In the genomic region with DNA sequence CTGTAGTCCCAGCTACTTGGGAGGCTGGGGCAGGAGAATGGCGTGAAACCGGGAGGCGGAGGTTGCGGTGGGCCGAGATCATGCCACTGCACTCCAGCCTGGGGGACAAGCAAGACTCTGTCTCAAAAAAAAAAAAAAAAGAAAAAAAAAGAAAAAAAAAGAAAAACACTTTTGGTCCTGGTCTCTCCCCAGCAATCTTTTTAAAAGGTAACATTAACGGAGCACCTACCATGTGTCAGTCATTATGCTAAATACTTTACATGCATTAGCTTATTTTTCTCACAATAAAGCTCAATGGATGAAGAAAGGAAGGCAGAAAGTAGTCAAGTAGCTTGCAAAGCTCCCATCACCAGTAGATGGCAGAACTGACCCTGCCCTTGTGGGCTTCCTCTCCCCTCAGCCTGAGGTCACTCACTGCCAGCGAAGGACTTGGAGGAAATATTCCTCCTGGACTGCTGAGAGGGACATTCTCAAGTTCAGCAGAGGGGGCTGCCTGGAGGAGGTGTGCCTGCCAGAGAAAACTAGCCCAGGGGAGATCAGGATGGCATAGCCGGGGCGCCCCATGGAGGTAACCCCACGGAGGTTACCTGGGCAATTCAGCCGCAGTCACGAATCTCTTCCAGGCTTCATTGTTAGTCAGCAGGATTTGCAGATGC, we compare ENCODE assay signal across 8 cellular contexts. TPM values are rescaled to one million over a fixed set of nuclear protein-coding genes. Genes with fewer than 3 reads are reported as not detected.
A peak's percentile ranks its signal among the peaks of the same experiment; 100 is the strongest.
DNase-seq lines count a peak whose midpoint lies in the region; ATAC-seq, FAIRE-seq and TF ChIP-seq lines count a peak whose summit lies in the region.

No MANE protein-coding gene starts in this region.

- H3K4me1 Mint-ChIP-seq in endothelial cell (ENCODE audit: unreplicated experiment), result peaks cover 8% of the 10 kb centered on the region

- no peak overlapping the region for H2AK5ac ChIP-seq in mesenchymal stem cell (ENCODE audit: low read length, severe bottlenecking)

- no peak overlapping the region for H4K8ac ChIP-seq in mesenchymal stem cell (ENCODE audit: low read length)

- H3K36me3 ChIP-seq in Karpas-422 (ENCODE audit: insufficient read depth, low read length), result no peaks in the 10 kb centered on the region
- H3K36me3 ChIP-seq in mesenchymal stem cell (ENCODE audit: control insufficient read depth in 1 of 2, insufficient read depth in 2 of 2, low read depth in 1 of 2, low read length in 2 of 2), result peaks cover 4 to 59% of the 10 kb centered on the region in 2 experiments
- peaks cover 52% of the 10 kb centered on the region for H3K36me3 ChIP-seq in upper lobe of right lung

- H3K27me3 Mint-ChIP-seq in endothelial cell (ENCODE audit: unreplicated experiment), result peaks cover 6% of the 10 kb centered on the region

- TF ChIP-seq CTCF in endothelial cell (IDR thresholded peaks at IDR 0.05; ENCODE audit: unreplicated experiment) (peak; percentile 31), upper lobe of right lung (IDR thresholded peaks at IDR 0.05) (peak; percentile 78)

- H3K79me1 ChIP-seq in mesenchymal stem cell (replicated peaks; ENCODE audit: low read length, poor library complexity, severe bottlenecking), result no peaks in the 10 kb centered on the region

- no peaks in the 10 kb centered on the region for H3K9me2 ChIP-seq in Karpas-422 (replicated peaks; ENCODE audit: insufficient read depth, low read length)

- H3K18ac ChIP-seq in mesenchymal stem cell (ENCODE audit: low read depth in 1 of 2, low read length in 2 of 2), result no peak overlapping the region

- H3K79me2 ChIP-seq in Karpas-422 (ENCODE audit: low read length), result no peaks in the 10 kb centered on the region

- H3K4me2 ChIP-seq in Karpas-422 (ENCODE audit: low read depth, low read length, poor library complexity, severe bottlenecking) (no peak overlapping the region), mesenchymal stem cell (ENCODE audit: low read length, poor library complexity, severe bottlenecking) (peak overlapping the region; percentile 0)

- H2AFZ ChIP-seq in Karpas-422 (ENCODE audit: low read length) (no peak overlapping the region), mesenchymal stem cell (ENCODE audit: low read depth, low read length) (no peak overlapping the region)

- no peak overlapping the region for H3K23ac ChIP-seq in mesenchymal stem cell (ENCODE audit: low read length in 2 of 2)

- no peak overlapping the region for H3K4me3 ChIP-seq in Karpas-422 (ENCODE audit: low read length)
- no peak overlapping the region for H3K4me3 ChIP-seq in mesenchymal stem cell (ENCODE audit: insufficient read depth in 1 of 2, low read depth in 1 of 2, low read length in 2 of 2)
- no peak overlapping the region for H3K4me3 ChIP-seq in upper lobe of right lung

- no peak overlapping the region for H2BK12ac ChIP-seq in mesenchymal stem cell (ENCODE audit: low read length in 2 of 2)

- no peak overlapping the region for H2BK120ac ChIP-seq in mesenchymal stem cell (ENCODE audit: low read depth, low read length)

- peak overlapping the region; percentile 18 for H3K27ac Mint-ChIP-seq in endothelial cell (ENCODE audit: unreplicated experiment)

- WGBS in mesenchymal stem cell, result 26% methylated on average over 7 of the region's 12 CpGs

- intact Hi-C loops in upper lobe of right lung (cut with DNase I), result loop anchor here (5.0 kb wide), 1 partner anchor 37 kb away; no protein-coding TSS in a partner anchor

- H4K91ac ChIP-seq in mesenchymal stem cell (ENCODE audit: low read length), result no peak overlapping the region

- no peak overlapping the region for H2BK15ac ChIP-seq in mesenchymal stem cell (ENCODE audit: low read depth, poor library complexity, severe bottlenecking)

- DNase-seq in NOMO-1 treated with DMSO at 0.1 percent for 48 hours (lab: John Stamatoyannopoulos, UW; ENCODE audit: unreplicated experiment) (peak; percentile 50), NOMO-1 treated with dmso at 0.1 percent for 144 hours (lab: John Stamatoyannopoulos, UW; ENCODE audit: unreplicated experiment) (no peak), Karpas-422 (peak; percentile 65), endothelial cell (ENCODE audit: low spot score) (peak; percentile 64), mesenchymal stem cell (peak; percentile 81), upper lobe of right lung (no peak)

- H3K9me3 Mint-ChIP-seq in endothelial cell (ENCODE audit: unreplicated experiment), result no peaks in the 10 kb centered on the region

- H3K9me3 ChIP-seq in Karpas-422 (ENCODE audit: low read length), result no peaks in the 10 kb centered on the region
- H3K9me3 ChIP-seq in mesenchymal stem cell (ENCODE audit: control insufficient read depth, low read length), result no peaks in the 10 kb centered on the region
- no peaks in the 10 kb centered on the region for H3K9me3 ChIP-seq in upper lobe of right lung

- FAIRE-seq in TTC549 (lab: Jason Lieb, UNC), result peak; percentile 46

- H3K9ac ChIP-seq in Karpas-422 (ENCODE audit: low read length) (no peak overlapping the region), mesenchymal stem cell (ENCODE audit: low read length) (peak overlapping the region; percentile 63)

- no peaks in the 10 kb centered on the region for H3K36me3 Mint-ChIP-seq in endothelial cell (ENCODE audit: low read depth, unreplicated experiment)

- no peak overlapping the region for H3K4me3 Mint-ChIP-seq in endothelial cell (ENCODE audit: unreplicated experiment)

- H3K27ac ChIP-seq in Karpas-422 (ENCODE audit: low read length) (no peak overlapping the region), mesenchymal stem cell (ENCODE audit: low read length, poor library complexity, severe bottlenecking) (no peak overlapping the region), upper lobe of right lung (no peak overlapping the region)

- H2BK5ac ChIP-seq in mesenchymal stem cell (ENCODE audit: low read depth, low read length, poor library complexity, severe bottlenecking), result no peak overlapping the region

- no peaks in the 10 kb centered on the region for H3K27me3 ChIP-seq in Karpas-422 (ENCODE audit: low read length)
- H3K27me3 ChIP-seq in mesenchymal stem cell (ENCODE audit: control insufficient read depth in 1 of 2, insufficient read depth in 1 of 2, low read length in 2 of 2), result peaks cover 0 to 31% of the 10 kb centered on the region in 2 experiments
- no peaks in the 10 kb centered on the region for H3K27me3 ChIP-seq in upper lobe of right lung

- H3K4me1 ChIP-seq in Karpas-422 (ENCODE audit: low read length) (no peaks in the 10 kb centered on the region), mesenchymal stem cell (ENCODE audit: control insufficient read depth, insufficient read depth, low read depth, low read length) (peaks cover 3% of the 10 kb centered on the region), upper lobe of right lung (peaks cover 13% of the 10 kb centered on the region)

- no peak overlapping the region for H3K14ac ChIP-seq in mesenchymal stem cell (ENCODE audit: low read length in 2 of 2)

- H3K4ac ChIP-seq in mesenchymal stem cell (ENCODE audit: low read depth in 1 of 2, low read length in 2 of 2), result no peak overlapping the region

- H4K20me1 ChIP-seq in Karpas-422 (ENCODE audit: insufficient read depth, low read depth, low read length), result no peaks in the 10 kb centered on the region

- ATAC-seq in upper lobe of right lung (peak; percentile 92), HG03108 (IDR thresholded peaks at IDR 0.05; ENCODE audit: unreplicated experiment) (no peak)

RNA-seq across cellular contexts. Expression of a gene that starts 15.5 kb away (rescaled TPM):
- 0.60 and 1.7 TPM in 2 replicates for total RNA-seq in Karpas-422 (2014; rRNA removed; shearing (Covaris generic); ENCODE audit: low replicate concordance)
- total RNA-seq in endothelial cell (ENCODE audit: unreplicated experiment) (1.2 TPM), upper lobe of right lung (58.2 TPM)
- polyA plus RNA-seq in mesenchymal stem cell (2013, experiment 1 of 2), result 4.5 TPM
- 4.5 TPM for polyA plus RNA-seq in mesenchymal stem cell (2013, experiment 2 of 2)

RNA-seq across cellular contexts. Expression of a gene that starts 56.6 kb away (rescaled TPM):
- total RNA-seq in Karpas-422 (2014; rRNA removed; shearing (Covaris generic); ENCODE audit: low replicate concordance), result not detected in 2 replicates
- total RNA-seq in endothelial cell (ENCODE audit: unreplicated experiment) (4.4 TPM), upper lobe of right lung (14.3 TPM)
- polyA plus RNA-seq in mesenchymal stem cell (2013, experiment 1 of 2), result not detected
- polyA plus RNA-seq in mesenchymal stem cell (2013, experiment 2 of 2), result not detected

Comparison
In these comparisons a context has a peak if more than half of its experiments do, and no peak if none do; other contexts are left out.
1. DNase-seq: peak in NOMO-1 treated with DMSO at 0.1 percent for 48 hours (single experiment), Karpas-422 (single experiment), endothelial cell (single experiment) and mesenchymal stem cell (single experiment); none in NOMO-1 treated with dmso at 0.1 percent for 144 hours (single experiment) and upper lobe of right lung (single experiment).
2. RNA of a gene that starts 15.5 kb away (total RNA-seq): 58.2 TPM in upper lobe of right lung (single experiment); 1.2 TPM in endothelial cell (single experiment) and 0.60 to 1.7 TPM in Karpas-422; every median in the first group is over 10 times any median in the second.